ENCODE assay signal across 13 cellular contexts in genomic region chr7:26102176-26102575, GRCh38. TPM values are rescaled to one million over a fixed set of nuclear protein-coding genes. Genes with fewer than 3 reads are reported as not detected.
A peak's percentile ranks its signal among the peaks of the same experiment; 100 is the strongest.
DNase-seq lines count a peak whose midpoint lies in the region; ATAC-seq and TF ChIP-seq lines count a peak whose summit lies in the region.
"Had no signal": no experiment of that assay in that cellular context is flagged by ENCODE, and none has a peak within 500 bp of the region (broad histone marks: within the 10 kb centered on the region; RNA-seq: fewer than 3 reads in every experiment).

No MANE protein-coding gene starts in this region.

- H3K4me1 Mint-ChIP-seq in activated T-cell treated with anti-CD3 and anti-CD28 coated beads, Interleukin-2, amount 50 U/mL, for 24 hours (ENCODE audit: low read depth) = peaks cover 39% of the 10 kb centered on the region
- peaks cover 46% of the 10 kb centered on the region for H3K4me1 Mint-ChIP-seq in activated T-cell treated with anti-CD3 and anti-CD28 coated beads, Interleukin-2, amount 50 U/mL, for 72 hours (ENCODE audit: low read depth)
- peaks cover 30 to 50% (median 40%) of the 10 kb centered on the region in 3 donors for H3K4me1 Mint-ChIP-seq in T-cell
- H3K4me1 Mint-ChIP-seq in memory B cell = peaks cover 18% of the 10 kb centered on the region

- H3K9me3 Mint-ChIP-seq in activated T-cell treated with anti-CD3 and anti-CD28 coated beads, Interleukin-2, amount 50 U/mL, for 24 hours = no peaks in the 10 kb centered on the region
- H3K9me3 Mint-ChIP-seq in activated T-cell treated with anti-CD3 and anti-CD28 coated beads, Interleukin-2, amount 50 U/mL, for 72 hours = peaks cover 0 to 1% of the 10 kb centered on the region in 2 donors
- H3K9me3 Mint-ChIP-seq in T-cell = no peaks in the 10 kb centered on the region
- peaks cover 1% of the 10 kb centered on the region for H3K9me3 Mint-ChIP-seq in memory B cell
- H3K9me3 Mint-ChIP-seq: natural killer cell treated with Interleukin-12 subunit alpha and Interleukin-12 subunit beta and Interleukin-15 and Interleukin-18, amount 100 ng/mL, for 72 hours had no signal

- peak overlapping the region; percentile 76 for H3K27ac Mint-ChIP-seq in activated T-cell treated with anti-CD3 and anti-CD28 coated beads, Interleukin-2, amount 50 U/mL, for 24 hours
- H3K27ac Mint-ChIP-seq in activated T-cell treated with anti-CD3 and anti-CD28 coated beads, Interleukin-2, amount 50 U/mL, for 72 hours = no peak overlapping the region
- peak overlapping the region in 1 of 2 donors; percentile 86 for H3K27ac Mint-ChIP-seq in T-cell
- no peak overlapping the region for H3K27ac Mint-ChIP-seq in memory B cell

- peak overlapping the region; percentile 63 for H3K4me3 ChIP-seq in thoracic aorta
- H3K4me3 ChIP-seq: smooth muscle cell had no signal

- TF ChIP-seq CTCF in thoracic aorta (IDR thresholded peaks at IDR 0.05) = no peak

- H3K36me3 ChIP-seq in thoracic aorta = no peaks in the 10 kb centered on the region

- no peaks in the 10 kb centered on the region for H3K27me3 Mint-ChIP-seq in activated T-cell treated with anti-CD3 and anti-CD28 coated beads, Interleukin-2, amount 50 U/mL, for 24 hours
- H3K27me3 Mint-ChIP-seq in activated T-cell treated with anti-CD3 and anti-CD28 coated beads, Interleukin-2, amount 50 U/mL, for 72 hours (ENCODE audit: low read depth) = no peaks in the 10 kb centered on the region
- no peaks in the 10 kb centered on the region for H3K27me3 Mint-ChIP-seq in T-cell
- H3K27me3 Mint-ChIP-seq in memory B cell = peaks cover 1% of the 10 kb centered on the region
- H3K27me3 Mint-ChIP-seq: natural killer cell treated with Interleukin-12 subunit alpha and Interleukin-12 subunit beta and Interleukin-15 and Interleukin-18, amount 100 ng/mL, for 72 hours had no signal

- CTCF ChIA-PET in T-cell (lab: Charles Lee) = interaction anchor here in 1 of 2 donors (0.5 kb wide), 1 partner anchor 118 kb away, joined by 3 read pairs; no protein-coding TSS in a partner anchor

- POLR2A ChIA-PET in T-cell (lab: Charles Lee) = no interaction called here

- H3K36me3 Mint-ChIP-seq in activated T-cell treated with anti-CD3 and anti-CD28 coated beads, Interleukin-2, amount 50 U/mL, for 24 hours (ENCODE audit: low read depth) = no peaks in the 10 kb centered on the region
- H3K36me3 Mint-ChIP-seq in activated T-cell treated with anti-CD3 and anti-CD28 coated beads, Interleukin-2, amount 50 U/mL, for 72 hours (ENCODE audit: insufficient read depth in 2 of 2) = no peaks in the 10 kb centered on the region
- H3K36me3 Mint-ChIP-seq in T-cell = no peaks in the 10 kb centered on the region
- H3K36me3 Mint-ChIP-seq in memory B cell = no peaks in the 10 kb centered on the region
- H3K36me3 Mint-ChIP-seq: natural killer cell treated with Interleukin-12 subunit alpha and Interleukin-12 subunit beta and Interleukin-15 and Interleukin-18, amount 100 ng/mL, for 72 hours had no signal

- no peak for ATAC-seq in activated T-cell treated with anti-CD3 and anti-CD28 coated beads, Interleukin-2, amount 50 U/mL, for 72 hours (replicated peaks in 1 of 2)
- ATAC-seq in T-cell (replicated peaks in 1 of 4) = no peak
- no peak for ATAC-seq in memory B cell (ENCODE audit: low read depth)
- no peak for ATAC-seq in thoracic aorta (ENCODE audit: insufficient number of reproducible peaks, low FRiP score, low read depth)
- no peak for ATAC-seq in HG03565 (IDR thresholded peaks at IDR 0.05; ENCODE audit: unreplicated experiment)
- ATAC-seq in GM21619 (IDR thresholded peaks at IDR 0.05; ENCODE audit: unreplicated experiment) = no peak

- no peaks in the 10 kb centered on the region for H3K27me3 ChIP-seq in thoracic aorta (replicated peaks; ENCODE audit: insufficient read depth)

- no peak overlapping the region for H3K4me3 Mint-ChIP-seq in activated T-cell treated with anti-CD3 and anti-CD28 coated beads, Interleukin-2, amount 50 U/mL, for 24 hours
- peak overlapping the region in 1 of 2 donors; percentile 92 for H3K4me3 Mint-ChIP-seq in activated T-cell treated with anti-CD3 and anti-CD28 coated beads, Interleukin-2, amount 50 U/mL, for 72 hours
- H3K4me3 Mint-ChIP-seq in T-cell (peak overlapping the region in 2 of 3 donors; percentile 2 to 81), memory B cell (peak overlapping the region; percentile 85)

- no peaks in the 10 kb centered on the region for H3K9me3 ChIP-seq in thoracic aorta

- H3K27ac ChIP-seq in thoracic aorta = peak overlapping the region in 1 of 2 donors; percentile 6

- no peak for DNase-seq in activated T-cell treated with anti-CD3 and anti-CD28 coated beads, Interleukin-2, amount 50 U/mL, for 24 hours
- no peak for DNase-seq in activated T-cell treated with anti-CD3 and anti-CD28 coated beads, Interleukin-2, amount 50 U/mL, for 72 hours
- DNase-seq in T-cell = no peak
- DNase-seq in memory B cell (ENCODE audit: low spot score in 2 of 2) = no peak
- no peak for DNase-seq in thoracic aorta (ENCODE audit: low spot score)
- no peak for DNase-seq in putamen (ENCODE audit: low spot score)
- DNase-seq: ACHN; activated CD4-positive, alpha-beta T cell treated with anti-CD3 and anti-CD28 coated beads for 1 hour; activated effector memory CD4-positive, alpha-beta T cell treated with anti-CD3 and anti-CD28 coated beads, Interleukin-2, amount 50 U/mL, for 16 hours had no signal

- peaks cover 0 to 9% of the 10 kb centered on the region in 2 donors for H3K4me1 ChIP-seq in thoracic aorta (ENCODE audit: control insufficient read depth in 1 of 2, low read depth in 2 of 2)

RNA-seq across cellular contexts. Expression of gene NFE2L3, which starts 49.8 kb away (rescaled TPM):
- 10 to 100 TPM; 18.5 to 22.2 TPM for total RNA-seq in activated T-cell treated with anti-CD3 and anti-CD28 coated beads, Interleukin-2, amount 50 U/mL, for 72 hours
- total RNA-seq in T-cell (1 to 10 TPM; 1.8 to 6.2 (median 5.1) TPM), thoracic aorta (1 to 10 TPM; 2.8 to 4.5 TPM)
